5 cellular contexts compared by ENCODE assay signal in genomic region chr18:30772170-30772569, GRCh38.
DNase-seq lines count a peak whose midpoint lies in the region; TF ChIP-seq lines count a peak whose summit lies in the region.
"Not testable (repeated sequence)": the region's sequence is repeated elsewhere in the genome, so short reads cannot be mapped to it uniquely, and the experiment has no call there.

No MANE protein-coding gene starts in this region.

- H3K79me2 ChIP-seq in KMS-11 (ENCODE audit: insufficient read depth, low read depth); mesendoderm (ENCODE audit: control insufficient read depth, insufficient read depth, low read length): not testable (repeated sequence)

- H2AK5ac ChIP-seq in mesendoderm (ENCODE audit: low read length), result not testable (repeated sequence)

- not testable (repeated sequence) for H4K5ac ChIP-seq in mesendoderm (ENCODE audit: low read length)

- peak overlapping the region; percentile 54 for H3K27ac ChIP-seq in KMS-11
- H3K27ac ChIP-seq in mesendoderm (ENCODE audit: low read depth, low read length), result not testable (repeated sequence)

- H3K56ac ChIP-seq in mesendoderm (ENCODE audit: low read length), result not testable (repeated sequence)

- H3K4me1 ChIP-seq in KMS-11 (ENCODE audit: low read depth, poor library complexity, severe bottlenecking), result peaks cover 35% of the 10 kb centered on the region
- not testable (repeated sequence) for H3K4me1 ChIP-seq in mesendoderm (ENCODE audit: control insufficient read depth, low read depth, low read length)

- DNase-seq in Caki2 (ENCODE audit: low read depth) (peak; percentile 0), NAMALWA (ENCODE audit: low spot score) (peak; percentile 9), OCI-M1 (lab: John Stamatoyannopoulos, UW) (peak; percentile 48), mesendoderm (peak; percentile 40)

- peak overlapping the region; percentile 42 for H2AFZ ChIP-seq in KMS-11 (ENCODE audit: low read depth)

- not testable (repeated sequence) for H3K79me1 ChIP-seq in mesendoderm (ENCODE audit: low read length)

- in situ Hi-C loops in Caki2 (cut with HindIII; ENCODE audit: low pct_unique_long_range_greater_than_20kb, low sequenced_read_pairs), result not testable (repeated sequence)

- not testable (repeated sequence) for H2BK120ac ChIP-seq in mesendoderm (ENCODE audit: low read depth, low read length)

- not testable (repeated sequence) for H2BK15ac ChIP-seq in mesendoderm (replicated peaks; ENCODE audit: low read depth)

- not testable (repeated sequence) for H4K8ac ChIP-seq in mesendoderm (ENCODE audit: low read depth, low read length)

- no CpG with 5 or more reads among the region's 4 CpGs for WGBS in mesendoderm (ENCODE audit: extremely low coverage, insufficient coverage, low lambda C conversion rate)

- not testable (repeated sequence) for H2BK5ac ChIP-seq in mesendoderm (ENCODE audit: low read length)

- peak overlapping the region; percentile 70 for H3K4me2 ChIP-seq in KMS-11
- not testable (repeated sequence) for H3K4me2 ChIP-seq in mesendoderm (ENCODE audit: low read length)

- H4K20me1 ChIP-seq in KMS-11 (ENCODE audit: insufficient read depth), result not testable (repeated sequence)

- H3K9ac ChIP-seq in KMS-11, result peak overlapping the region; percentile 4; the same call in 1 of the 2 replicates
- H3K9ac ChIP-seq in mesendoderm (ENCODE audit: low read length), result not testable (repeated sequence)

- H3K4me3 ChIP-seq in KMS-11 (IDR thresholded peaks at IDR 0.05; ENCODE audit: insufficient read depth, low read depth, low read length); mesendoderm (ENCODE audit: low read length): not testable (repeated sequence)

- not testable (repeated sequence) for TF ChIP-seq CTCF in KMS-11 (conservative IDR thresholded peaks at IDR 0.05; ENCODE audit: low read depth, low read length)

- not testable (repeated sequence) for H3K23ac ChIP-seq in mesendoderm (ENCODE audit: low read length)

- H3K4ac ChIP-seq in mesendoderm (ENCODE audit: low read depth, low read length), result not testable (repeated sequence)

- not testable (repeated sequence) for H3K36me3 ChIP-seq in KMS-11 (ENCODE audit: insufficient read depth); mesendoderm (ENCODE audit: control insufficient read depth, insufficient read depth, low read length)

- not testable (repeated sequence) for H3K18ac ChIP-seq in mesendoderm (ENCODE audit: low read length)

- not testable (repeated sequence) for H3K27me3 ChIP-seq in KMS-11 (ENCODE audit: insufficient read depth, low read depth); mesendoderm (ENCODE audit: insufficient read depth, low read length, poor library complexity)
